ENCODE assay signal across 26 cellular contexts in genomic region chr2:239395524-239395923, GRCh38. TPM values are rescaled to one million over a fixed set of nuclear protein-coding genes. Genes with fewer than 3 reads are reported as not detected.
DNase-seq lines count a peak whose midpoint lies in the region; ATAC-seq and TF ChIP-seq lines count a peak whose summit lies in the region.
"Had no signal": no experiment of that assay in that cellular context is flagged by ENCODE, and none has a peak within 500 bp of the region (broad histone marks: within the 10 kb centered on the region; RNA-seq: fewer than 3 reads in every experiment).

No MANE protein-coding gene starts in this region.

- no peak overlapping the region for H2AFZ ChIP-seq in smooth muscle cell (ENCODE audit: low read depth)

- H3K4me3 ChIP-seq in heart left ventricle (no peak overlapping the region), uterus (no peak overlapping the region), smooth muscle cell (no peak overlapping the region)
- H3K4me3 ChIP-seq: coronary artery, K562 had no signal

- H3K9me3 ChIP-seq in heart left ventricle (no peaks in the 10 kb centered on the region), uterus (no peaks in the 10 kb centered on the region), smooth muscle cell (replicated peaks; ENCODE audit: low read depth) (no peaks in the 10 kb centered on the region)

- H3K4me1 Mint-ChIP-seq in activated naive CD4-positive, alpha-beta T cell treated with anti-CD3 and anti-CD28 coated beads for 36 hours (ENCODE audit: low read depth), result peaks cover 45% of the 10 kb centered on the region
- H3K4me1 Mint-ChIP-seq in nephron, result peaks cover 65% of the 10 kb centered on the region

- H3K27me3 ChIP-seq in heart left ventricle, result no peaks in the 10 kb centered on the region
- no peaks in the 10 kb centered on the region for H3K27me3 ChIP-seq in uterus
- H3K27me3 ChIP-seq in smooth muscle cell (ENCODE audit: low read depth), result no peaks in the 10 kb centered on the region

- no peaks in the 10 kb centered on the region for H3K27me3 Mint-ChIP-seq in activated naive CD4-positive, alpha-beta T cell treated with anti-CD3 and anti-CD28 coated beads for 36 hours (ENCODE audit: low read depth)
- peaks cover 6% of the 10 kb centered on the region for H3K27me3 Mint-ChIP-seq in nephron (ENCODE audit: low read depth)
- H3K27me3 Mint-ChIP-seq: activated B cell treated with CpG ODN at 0.5 μM for 24 hours; activated naive CD8-positive, alpha-beta T cell treated with anti-CD3 and anti-CD28 coated beads for 36 hours; naive thymus-derived CD4-positive, alpha-beta T cell had no signal

- no peak overlapping the region for H3K9ac ChIP-seq in smooth muscle cell (ENCODE audit: low read depth)

- peaks cover 2% of the 10 kb centered on the region for H3K36me3 Mint-ChIP-seq in activated naive CD4-positive, alpha-beta T cell treated with anti-CD3 and anti-CD28 coated beads for 36 hours (ENCODE audit: low read depth)
- H3K36me3 Mint-ChIP-seq in nephron (ENCODE audit: low read depth), result no peaks in the 10 kb centered on the region
- H3K36me3 Mint-ChIP-seq: activated naive CD8-positive, alpha-beta T cell treated with anti-CD3 and anti-CD28 coated beads for 36 hours had no signal

- H4K20me1 ChIP-seq in smooth muscle cell (ENCODE audit: low read depth), result peaks cover 94% of the 10 kb centered on the region

- 51 to 62% (median 54%) methylated on average over 6 of the region's 6 CpGs for WGBS in heart left ventricle, 4 donors
- WGBS in smooth muscle cell (ENCODE audit: low lambda C conversion rate), result 81% methylated on average over 6 of the region's 6 CpGs

- TF ChIP-seq CTCF in heart left ventricle (IDR thresholded peaks at IDR 0.05), result no peak
- no peak for TF ChIP-seq CTCF in nephron (IDR thresholded peaks at IDR 0.05; ENCODE audit: unreplicated experiment in 3 of 3)
- TF ChIP-seq CTCF in uterus (IDR thresholded peaks at IDR 0.05), result no peak
- no peak for TF ChIP-seq CTCF in smooth muscle cell (IDR thresholded peaks at IDR 0.05; ENCODE audit: borderline replicate concordance, insufficient read depth, poor library complexity, severe bottlenecking)

- peak in 3 of 4 donors; percentile 21 to 42 (median 27) for ATAC-seq in heart left ventricle
- no peak for ATAC-seq in GM21447 (IDR thresholded peaks at IDR 0.05; ENCODE audit: unreplicated experiment)
- ATAC-seq in HG03354 (IDR thresholded peaks at IDR 0.05; ENCODE audit: poor library complexity, severe bottlenecking, unreplicated experiment), result no peak
- ATAC-seq: CD8-positive, alpha-beta T cell; K562; naive thymus-derived CD4-positive, alpha-beta T cell had no signal

- no peak overlapping the region for H3K27ac Mint-ChIP-seq in activated naive CD4-positive, alpha-beta T cell treated with anti-CD3 and anti-CD28 coated beads for 36 hours
- H3K27ac Mint-ChIP-seq in nephron, result peak overlapping the region in 2 of 3 experiments; percentile 19 to 27
- H3K27ac Mint-ChIP-seq: activated B cell treated with CpG ODN at 0.5 μM for 24 hours; activated naive CD8-positive, alpha-beta T cell treated with anti-CD3 and anti-CD28 coated beads for 36 hours; activated T-helper 2 cell treated with anti-CD3 and anti-CD28 coated beads, Interferon-gamma antibody, Interleukin-2, Interleukin-4, amounts not matched to agents 10 μg/mL and 5 μg/mL and 100 μg/mL, durations not matched to agents 14 hours and 24 hours and 36 hours; CD8-positive, alpha-beta T cell had no signal

- no peak for TF ChIP-seq POLR2A in heart left ventricle (IDR thresholded peaks at IDR 0.05)
- TF ChIP-seq POLR2A in uterus (IDR thresholded peaks at IDR 0.05), result no peak

- intact Hi-C loops in activated naive CD4-positive, alpha-beta T cell treated with anti-CD3 and anti-CD28 coated beads for 36 hours (cut with micrococcal nuclease), result no loop called here
- intact Hi-C loops in heart left ventricle (cut with DNase I) (loop anchor here in 8 of 10 donors (5.0 to 10.0 kb wide), 11 partner anchors 63 to 251 kb away; no protein-coding TSS in a partner anchor), uterus (cut with DNase I; ENCODE audit: low total_unique reads) (no loop called here)

- no peak overlapping the region for H3K4me2 ChIP-seq in smooth muscle cell

- H3K9me3 Mint-ChIP-seq in activated naive CD4-positive, alpha-beta T cell treated with anti-CD3 and anti-CD28 coated beads for 36 hours, result no peaks in the 10 kb centered on the region
- H3K9me3 Mint-ChIP-seq in nephron, result no peaks in the 10 kb centered on the region
- H3K9me3 Mint-ChIP-seq: activated B cell treated with CpG ODN at 0.5 μM for 24 hours; activated naive CD8-positive, alpha-beta T cell treated with anti-CD3 and anti-CD28 coated beads for 36 hours; activated T-helper 2 cell treated with anti-CD3 and anti-CD28 coated beads, Interferon-gamma antibody, Interleukin-2, Interleukin-4, amounts not matched to agents 10 μg/mL and 5 μg/mL and 100 μg/mL, durations not matched to agents 14 hours and 24 hours and 36 hours; CD8-positive, alpha-beta T cell; naive thymus-derived CD4-positive, alpha-beta T cell had no signal

- H3K79me2 ChIP-seq in smooth muscle cell (ENCODE audit: low read depth), result peaks cover 82% of the 10 kb centered on the region

- H3K27ac ChIP-seq in heart left ventricle, result peak overlapping the region in 7 of 12 donors; percentile 4 to 100 (median 69)
- peak overlapping the region; percentile 53 to 71 for H3K27ac ChIP-seq in uterus
- H3K27ac ChIP-seq in smooth muscle cell (ENCODE audit: low read depth), result no peak overlapping the region
- H3K27ac ChIP-seq: coronary artery had no signal

- no peaks in the 10 kb centered on the region for H3F3A ChIP-seq in smooth muscle cell (ENCODE audit: low read depth)

- no peak overlapping the region for H3K4me3 Mint-ChIP-seq in activated naive CD4-positive, alpha-beta T cell treated with anti-CD3 and anti-CD28 coated beads for 36 hours
- peak overlapping the region in 1 of 3 experiments; percentile 10 for H3K4me3 Mint-ChIP-seq in nephron
- H3K4me3 Mint-ChIP-seq: activated B cell treated with CpG ODN at 0.5 μM for 24 hours; activated naive CD8-positive, alpha-beta T cell treated with anti-CD3 and anti-CD28 coated beads for 36 hours; CD8-positive, alpha-beta T cell; naive thymus-derived CD4-positive, alpha-beta T cell had no signal

- peak; percentile 2 for DNase-seq in activated naive CD4-positive, alpha-beta T cell treated with anti-CD3 and anti-CD28 coated beads for 36 hours
- no peak for DNase-seq in activated naive CD4-positive, alpha-beta T cell treated with Interleukin-2 at 50 U/mL for 16 hours
- peak in 1 of 5 donors; percentile 51 for DNase-seq in heart left ventricle
- peak in 1 of 2 donors; percentile 8 for DNase-seq in uterus
- no peak for DNase-seq in smooth muscle cell (lab: John Stamatoyannopoulos, UW; ENCODE audit: unreplicated experiment)
- DNase-seq: activated B cell treated with CpG ODN at 0.5 μM for 24 hours; activated naive CD8-positive, alpha-beta T cell treated with anti-CD3 and anti-CD28 coated beads for 36 hours; AML-193; aorta; CD8-positive, alpha-beta T cell; DMS 273 treated with DMSO at 0.1 percent for 48 hours; effector CD8-positive, alpha-beta T cell; midbrain; naive thymus-derived CD4-positive, alpha-beta T cell; NCI-H1048; NCI-H1694 treated with DMSO at 0.1 percent for 48 hours; NCI-H2171; occipital lobe; stimulated activated naive CD4-positive, alpha-beta T cell; T-helper 1 cell had no signal

- H3K36me3 ChIP-seq in heart left ventricle (no peaks in the 10 kb centered on the region), uterus (no peaks in the 10 kb centered on the region), smooth muscle cell (ENCODE audit: low read depth) (no peaks in the 10 kb centered on the region)

- H3K4me1 ChIP-seq in heart left ventricle, result peaks cover 6 to 84% (median 47%) of the 10 kb centered on the region in 12 donors
- peaks cover 0 to 12% of the 10 kb centered on the region in 2 donors for H3K4me1 ChIP-seq in uterus
- H3K4me1 ChIP-seq in smooth muscle cell (ENCODE audit: low read depth), result peaks cover 12% of the 10 kb centered on the region

- CTCF ChIA-PET in activated naive CD4-positive, alpha-beta T cell treated with anti-CD3 and anti-CD28 coated beads for 36 hours (lab: Charles Lee), result interaction anchor here (1.5 kb wide), 1 partner anchor 128 kb away, joined by 3 read pairs; no protein-coding TSS in a partner anchor

RNA-seq across cellular contexts. Expression of gene HDAC4, which starts 5.3 kb away (rescaled TPM):
- 10 to 100 TPM; 32.0 to 35.6 TPM for total RNA-seq in activated naive CD4-positive, alpha-beta T cell treated with anti-CD3 and anti-CD28 coated beads for 36 hours
- total RNA-seq in heart left ventricle (10 to 100 TPM; 16.7 to 37.6 (median 27.7) TPM), uterus (10 to 100 TPM; 42.1 to 91.5 (median 73.4) TPM), smooth muscle cell (24.4 and 35.7 TPM in 2 replicates)
- polyA plus RNA-seq in heart left ventricle (10 to 100 TPM; 13.9 to 15.2 TPM), smooth muscle cell (6.2 and 9.8 TPM in 2 replicates)

Comparison
In these comparisons a context has a peak if more than half of its experiments do, and no peak if none do; other contexts are left out.
1. ATAC-seq: peak in heart left ventricle (3 of 4); none in GM21447 (single experiment) and HG03354 (single experiment).
2. intact Hi-C loops: an anchor here in heart left ventricle (5.0 to 10.0 kb wide); none called in activated naive CD4-positive, alpha-beta T cell treated with anti-CD3 and anti-CD28 coated beads for 36 hours and uterus.